In the genomic region with DNA sequence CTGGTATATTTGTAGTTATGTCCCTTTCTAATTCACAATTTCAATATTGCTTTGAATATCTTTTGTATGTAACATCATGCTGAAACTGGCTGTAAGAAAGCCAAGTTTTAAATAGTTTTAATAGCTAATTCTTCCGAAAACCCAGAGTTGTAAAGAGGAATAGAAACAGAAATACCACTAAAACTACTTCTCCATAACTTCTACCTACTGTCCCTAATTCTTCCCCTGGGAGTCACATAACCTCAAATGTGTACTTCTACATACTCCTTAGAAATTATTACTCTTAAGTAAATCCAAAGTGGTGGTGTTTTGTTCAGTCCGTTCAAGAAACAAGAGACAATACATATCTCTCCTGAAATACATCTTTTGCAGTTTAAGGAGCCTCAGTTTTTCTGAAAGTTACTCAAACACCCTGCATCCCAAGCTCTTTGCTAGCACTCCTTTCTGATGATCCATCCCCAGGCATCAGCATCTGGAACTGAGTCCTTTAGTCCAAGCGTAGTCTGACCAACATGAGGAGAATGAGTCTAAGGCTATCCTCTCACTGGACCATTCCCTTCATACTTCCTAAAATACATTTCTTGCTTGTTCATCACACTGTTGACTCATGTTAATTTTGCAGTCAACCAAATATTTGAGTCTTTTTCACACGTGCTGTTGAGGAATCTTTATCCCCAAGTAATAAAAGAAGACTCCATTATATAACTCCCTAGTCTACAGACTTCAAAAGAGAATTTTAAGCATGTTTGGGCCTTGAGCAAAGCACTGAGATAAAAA, we compare ENCODE assay signal across 1 cellular context.
TF ChIP-seq lines count a peak whose summit lies in the region.

No MANE protein-coding gene starts in this region.

TF ChIP-seq in IMR-90, 13 proteins besides CTCF, POLR2A, EP300 and RAD21:
- TF ChIP-seq MXI1 (IDR thresholded peaks at IDR 0.05; ENCODE audit: borderline replicate concordance, low read depth, low read length) (no peak), MAFK (IDR thresholded peaks at IDR 0.05; ENCODE audit: low read depth, low read length) (peak; percentile 22; the same call in 1 of the 2 replicates), NFE2L2 (IDR thresholded peaks at IDR 0.05; ENCODE audit: low read depth, low read length) (no peak), RCOR1 (IDR thresholded peaks at IDR 0.05; ENCODE audit: insufficient replicate concordance, low read length) (peak; percentile 24), CHD1 (IDR thresholded peaks at IDR 0.05; ENCODE audit: low read depth, low read length) (no peak), CEBPB (IDR thresholded peaks at IDR 0.05; ENCODE audit: low read depth, low read length) (peak; percentile 67), FOS (IDR thresholded peaks at IDR 0.05; ENCODE audit: low read depth, low read length) (peak; percentile 42; the same call in 1 of the 2 replicates), MAZ (IDR thresholded peaks at IDR 0.05; ENCODE audit: borderline replicate concordance, low read depth, low read length) (no peak), BHLHE40 (IDR thresholded peaks at IDR 0.05; ENCODE audit: low read depth, low read length) (peak; percentile 93), SMC3 (IDR thresholded peaks at IDR 0.05; ENCODE audit: low read depth, low read length) (no peak)
- TF ChIP-seq, protein P1, sequence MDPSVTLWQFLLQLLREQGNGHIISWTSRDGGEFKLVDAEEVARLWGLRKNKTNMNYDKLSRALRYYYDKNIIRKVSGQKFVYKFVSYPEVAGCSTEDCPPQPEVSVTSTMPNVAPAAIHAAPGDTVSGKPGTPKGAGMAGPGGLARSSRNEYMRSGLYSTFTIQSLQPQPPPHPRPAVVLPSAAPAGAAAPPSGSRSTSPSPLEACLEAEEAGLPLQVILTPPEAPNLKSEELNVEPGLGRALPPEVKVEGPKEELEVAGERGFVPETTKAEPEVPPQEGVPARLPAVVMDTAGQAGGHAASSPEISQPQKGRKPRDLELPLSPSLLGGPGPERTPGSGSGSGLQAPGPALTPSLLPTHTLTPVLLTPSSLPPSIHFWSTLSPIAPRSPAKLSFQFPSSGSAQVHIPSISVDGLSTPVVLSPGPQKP (IDR thresholded peaks at IDR 0.05; ENCODE audit: borderline replicate concordance, low read depth, low read length), result no peak
- TF ChIP-seq, protein P2, sequence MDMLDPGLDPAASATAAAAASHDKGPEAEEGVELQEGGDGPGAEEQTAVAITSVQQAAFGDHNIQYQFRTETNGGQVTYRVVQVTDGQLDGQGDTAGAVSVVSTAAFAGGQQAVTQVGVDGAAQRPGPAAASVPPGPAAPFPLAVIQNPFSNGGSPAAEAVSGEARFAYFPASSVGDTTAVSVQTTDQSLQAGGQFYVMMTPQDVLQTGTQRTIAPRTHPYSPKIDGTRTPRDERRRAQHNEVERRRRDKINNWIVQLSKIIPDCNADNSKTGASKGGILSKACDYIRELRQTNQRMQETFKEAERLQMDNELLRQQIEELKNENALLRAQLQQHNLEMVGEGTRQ (IDR thresholded peaks at IDR 0.05; ENCODE audit: low read depth, low read length), result no peak
